ENCODE assay signal across 2 cellular contexts in genomic region chr2:241703128-241703604, GRCh38.
TF ChIP-seq lines count a peak whose summit lies in the region.

No MANE protein-coding gene starts in this region.

TF ChIP-seq in A549, 52 proteins besides CTCF, POLR2A, EP300 and RAD21:
- TF ChIP-seq ATOH8 (CRISPR knock-in tag; IDR thresholded peaks at IDR 0.05; ENCODE audit: low read depth) (no peak), TFCP2L1 (CRISPR knock-in tag; IDR thresholded peaks at IDR 0.05) (no peak), MAFK (IDR thresholded peaks at IDR 0.05; ENCODE audit: partially characterized antibody) (no peak), PHF8 (IDR thresholded peaks at IDR 0.05; ENCODE audit: borderline replicate concordance, low read depth) (no peak), HES2 (IDR thresholded peaks at IDR 0.05) (no peak), GATA3 (IDR thresholded peaks at IDR 0.05; ENCODE audit: borderline replicate concordance) (no peak), HEYL (CRISPR knock-in tag; IDR thresholded peaks at IDR 0.05) (no peak), SREBF2 (IDR thresholded peaks at IDR 0.05) (no peak), CHD4 (IDR thresholded peaks at IDR 0.05; ENCODE audit: borderline replicate concordance) (no peak), CHD2 (IDR thresholded peaks at IDR 0.05; ENCODE audit: low read length, partially characterized antibody) (no peak), CBX2 (IDR thresholded peaks at IDR 0.05; ENCODE audit: borderline replicate concordance, low read depth) (no peak), HMGXB4 (CRISPR knock-in tag; IDR thresholded peaks at IDR 0.05; ENCODE audit: borderline replicate concordance) (no peak), FOSB (CRISPR knock-in tag; IDR thresholded peaks at IDR 0.05) (no peak), TP53 (CRISPR knock-in tag; IDR thresholded peaks at IDR 0.05) (no peak), ESRRA (IDR thresholded peaks at IDR 0.05; ENCODE audit: borderline replicate concordance, low read length) (no peak), HOXA7 (CRISPR knock-in tag; IDR thresholded peaks at IDR 0.05) (no peak)

TF ChIP-seq in GM23338, 12 proteins besides CTCF, POLR2A, EP300 and RAD21:
- TF ChIP-seq ZNF462 (CRISPR knock-in tag; IDR thresholded peaks at IDR 0.05) (no peak), ETS1 (IDR thresholded peaks at IDR 0.05) (no peak)
